19 cellular contexts compared by ENCODE assay signal in the genomic region with DNA sequence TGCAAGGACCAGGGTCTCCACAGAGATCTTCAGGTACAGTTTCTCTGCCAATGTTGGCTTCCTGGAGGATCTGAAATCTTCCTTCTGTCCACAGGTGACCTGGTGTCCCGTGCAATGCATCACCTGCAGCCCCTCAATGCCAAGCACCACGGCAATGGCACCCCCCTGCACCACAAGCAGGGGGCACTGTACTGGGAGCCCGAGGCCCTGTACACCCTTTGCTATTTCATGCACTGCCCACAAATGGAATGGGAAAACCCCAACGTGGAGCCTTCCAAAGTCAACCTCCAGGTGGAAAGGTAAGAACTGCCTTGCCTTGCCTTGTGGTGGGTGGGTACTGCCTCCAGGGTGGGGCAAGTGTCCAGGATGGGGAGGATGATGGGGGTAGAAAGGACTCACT.
DNase-seq lines count a peak whose midpoint lies in the region; ATAC-seq and TF ChIP-seq lines count a peak whose summit lies in the region.
"Had no signal": no experiment of that assay in that cellular context is flagged by ENCODE, and none has a peak within 500 bp of the region (broad histone marks: within the 10 kb centered on the region; RNA-seq: fewer than 3 reads in every experiment).

No MANE protein-coding gene starts in this region.

- H3K4me3 Mint-ChIP-seq in endodermal cell, result no peak overlapping the region
- H3K4me3 Mint-ChIP-seq: CD4-positive, CD25-positive, alpha-beta regulatory T cell; HFFc6; IgD-negative memory B cell had no signal

- TF ChIP-seq CTCF in GM12864 (IDR thresholded peaks at IDR 0.05; ENCODE audit: low read depth, low read length, missing control alignments) (peak; percentile 5), OCI-LY7 (conservative IDR thresholded peaks at IDR 0.05; ENCODE audit: low read length) (0 out of 2 replicates have a peak, but pooled peaks have one; percentile 14), endodermal cell (conservative IDR thresholded peaks at IDR 0.05) (peak; percentile 50), heart left ventricle (IDR thresholded peaks at IDR 0.05) (no peak)

- no peaks in the 10 kb centered on the region for H3K27me3 ChIP-seq in H7 (ENCODE audit: control insufficient read depth, insufficient read depth, low read length)
- no peaks in the 10 kb centered on the region for H3K27me3 ChIP-seq in endodermal cell (ENCODE audit: control insufficient read depth, insufficient read depth, low read length, poor library complexity, severe bottlenecking)
- H3K27me3 ChIP-seq in heart left ventricle, result no peaks in the 10 kb centered on the region
- H3K27me3 ChIP-seq: BE2C had no signal

- H3K4me2 ChIP-seq in OCI-LY7 (ENCODE audit: low read length), result no peak overlapping the region

- no peaks in the 10 kb centered on the region for H3K9me3 Mint-ChIP-seq in endodermal cell

- CTCF ChIA-PET in OCI-LY7 (lab: Charles Lee; ENCODE audit: unreplicated experiment), result no interaction called here

- 92 to 100% methylated on average over 1 to 4 of the region's 4 CpGs for WGBS in endodermal cell (ENCODE audit: insufficient coverage in 1 of 2, insufficient read length in 1 of 2), 2 experiments
- 68 to 79% (median 75%) methylated on average over 3 to 4 of the region's 4 CpGs for WGBS in heart left ventricle, 4 donors

- H3K9ac ChIP-seq in endodermal cell (ENCODE audit: extremely low read depth, low read length, poor library complexity, severe bottlenecking), result no peak overlapping the region

- DNase-seq in GM12864 (ENCODE audit: low read depth), result no peak
- peak; percentile 32 for DNase-seq in H7
- no peak for DNase-seq in OCI-LY7 (ENCODE audit: low spot score)
- DNase-seq in endodermal cell, result no peak
- no peak for DNase-seq in heart left ventricle
- DNase-seq in NCI-H69 (lab: John Stamatoyannopoulos, UW), result no peak
- no peak for DNase-seq in KBM-7
- no peak for DNase-seq in erythroblast (lab: John Stamatoyannopoulos, UW)
- DNase-seq: ACHN; BE2C; C1 segment of cervical spinal cord; Caco-2; CD4-positive, CD25-positive, alpha-beta regulatory T cell; HFFc6; KG1 had no signal

- H3K27ac ChIP-seq in OCI-LY7 (ENCODE audit: low read depth, low read length, poor library complexity, severe bottlenecking), result no peak overlapping the region
- no peak overlapping the region for H3K27ac ChIP-seq in endodermal cell (ENCODE audit: low read depth, low read length)
- no peak overlapping the region for H3K27ac ChIP-seq in heart left ventricle

- intact Hi-C loops in OCI-LY7 (cut with micrococcal nuclease; ENCODE audit: unreplicated experiment) (no loop called here), heart left ventricle (cut with DNase I) (no loop called here)

- no peaks in the 10 kb centered on the region for H3K9me2 ChIP-seq in OCI-LY7 (ENCODE audit: insufficient read depth, low read length)

- no peaks in the 10 kb centered on the region for H3K36me3 Mint-ChIP-seq in endodermal cell (ENCODE audit: low read depth)
- H3K36me3 Mint-ChIP-seq: IgD-negative memory B cell had no signal

- in situ Hi-C loops in KBM-7 (cut with MboI; ENCODE audit: low pct_unique_long_range_greater_than_20kb, low sequenced_read_pairs), result no loop called here

- no peak for TF ChIP-seq POLR2A in heart left ventricle (IDR thresholded peaks at IDR 0.05)
- no peak for TF ChIP-seq POLR2A in erythroblast (IDR thresholded peaks at IDR 0.05; ENCODE audit: low read length)

- H4K20me1 ChIP-seq in OCI-LY7 (ENCODE audit: insufficient read depth, low read length), result no peaks in the 10 kb centered on the region

- POLR2A ChIA-PET in OCI-LY7 (lab: Charles Lee), result no interaction called here

- no peaks in the 10 kb centered on the region for H3K79me2 ChIP-seq in OCI-LY7 (ENCODE audit: insufficient read depth, low read depth, low read length)

- H3K4me1 Mint-ChIP-seq in endodermal cell, result peaks cover 3% of the 10 kb centered on the region

- no peak overlapping the region for H2AFZ ChIP-seq in OCI-LY7 (ENCODE audit: low read length)

- H3K4me3 ChIP-seq in GM12864 (ENCODE audit: low read depth, low read length) (no peak overlapping the region), H7 (ENCODE audit: insufficient read depth, low read depth, low read length) (no peak overlapping the region), OCI-LY7 (ENCODE audit: low read depth, low read length, poor library complexity, severe bottlenecking) (no peak overlapping the region), endodermal cell (ENCODE audit: low read length) (no peak overlapping the region), heart left ventricle (no peak overlapping the region)
- H3K4me3 ChIP-seq: GM12878 had no signal

- H3K4me1 ChIP-seq in OCI-LY7 (ENCODE audit: insufficient read depth, low read length, poor library complexity, severe bottlenecking) (no peaks in the 10 kb centered on the region), endodermal cell (ENCODE audit: control insufficient read depth, insufficient read depth, low read length) (peaks cover 2% of the 10 kb centered on the region), heart left ventricle (peaks cover 0 to 13% (median 0%) of the 10 kb centered on the region in 12 donors)
- H3K4me1 ChIP-seq: BE2C, Caco-2 had no signal

- H3K36me3 ChIP-seq in H7 (replicated peaks; ENCODE audit: control insufficient read depth, insufficient read depth, low read length) (no peaks in the 10 kb centered on the region), OCI-LY7 (ENCODE audit: insufficient read depth, low read length) (no peaks in the 10 kb centered on the region), endodermal cell (ENCODE audit: control insufficient read depth, insufficient read depth, low read length) (no peaks in the 10 kb centered on the region), heart left ventricle (no peaks in the 10 kb centered on the region)
- H3K36me3 ChIP-seq: BE2C had no signal

- BruUV-seq in OCI-LY7 (replicated peaks; lab: Mats Ljungman, UMichigan), result no TSS peak

- ATAC-seq in heart left ventricle, result no peak
- ATAC-seq: GM12878, HCT116, HepG2 had no signal

- peaks cover 10% of the 10 kb centered on the region for H3K27me3 Mint-ChIP-seq in endodermal cell (ENCODE audit: insufficient read depth)

- no peak overlapping the region for H3K27ac Mint-ChIP-seq in endodermal cell
- H3K27ac Mint-ChIP-seq: CD4-positive, CD25-positive, alpha-beta regulatory T cell; HFFc6; IgD-negative memory B cell had no signal

- no peaks in the 10 kb centered on the region for H3K9me3 ChIP-seq in OCI-LY7 (ENCODE audit: low read length)
- no peaks in the 10 kb centered on the region for H3K9me3 ChIP-seq in endodermal cell (ENCODE audit: control insufficient read depth, low read length)
- peaks cover 0 to 4% (median 0%) of the 10 kb centered on the region in 12 donors for H3K9me3 ChIP-seq in heart left ventricle
- H3K9me3 ChIP-seq: BE2C, Caco-2 had no signal

Comparison
In these comparisons a context has a peak if more than half of its experiments do, and no peak if none do; other contexts are left out.
1. CTCF ChIP-seq: peak in GM12864 (single experiment), OCI-LY7 (single experiment) and endodermal cell (single experiment); none in heart left ventricle (0 of 12).